Comparison of ENCODE assay signal across 18 cellular contexts in genomic region chr18:22643731-22644130, GRCh38.
"Had no signal": no experiment of that assay in that cellular context is flagged by ENCODE, and none has a peak within 500 bp of the region (broad histone marks: within the 10 kb centered on the region; RNA-seq: fewer than 3 reads in every experiment).

No MANE protein-coding gene starts in this region.

- ATAC-seq: activated T-cell treated with anti-CD3 and anti-CD28 coated beads, Interleukin-2, amount 50 U/mL, for 4 hours; gastroesophageal sphincter; psoas muscle; right cardiac atrium; stimulated activated naive CD8-positive, alpha-beta T cell treated with anti-CD3 and anti-CD28 coated beads, Interleukin-15, amount 100 ng/mL, for 72 hours had no signal

- DNase-seq: activated CD4-positive, alpha-beta T cell treated with anti-CD3 and anti-CD28 coated beads, Interleukin-2, amount 50 U/mL, for 1 hour; activated CD4-positive, CD25-positive, alpha-beta regulatory T cell treated with anti-CD3 and anti-CD28 coated beads, Interleukin-2, amount 50 U/mL, for 72 hours; activated CD8-positive, alpha-beta memory T cell treated with anti-CD3 and anti-CD28 coated beads, Interleukin-2, amount 50 U/mL, for 4 hours; activated naive CD4-positive, alpha-beta T cell treated with anti-CD3 and anti-CD28 coated beads for 36 hours; activated T-cell treated with anti-CD3 and anti-CD28 coated beads, Interleukin-2, amount 50 U/mL, for 4 hours; caudate nucleus; dorsolateral prefrontal cortex; immature natural killer cell; psoas muscle; right cardiac atrium; small intestine; stimulated activated CD4-positive, alpha-beta T cell treated with anti-CD3 and anti-CD28 coated beads, Interleukin-4, amount 100 ng/mL, for 1 hour; stimulated activated naive CD8-positive, alpha-beta T cell treated with anti-CD3 and anti-CD28 coated beads, Interleukin-15, amount 100 ng/mL, for 72 hours; T-helper 2 cell; trophoblast cell had no signal

- H3K4me3 ChIP-seq: ascending aorta, dorsolateral prefrontal cortex, gastroesophageal sphincter, psoas muscle, vagina had no signal
